In the genomic region with DNA sequence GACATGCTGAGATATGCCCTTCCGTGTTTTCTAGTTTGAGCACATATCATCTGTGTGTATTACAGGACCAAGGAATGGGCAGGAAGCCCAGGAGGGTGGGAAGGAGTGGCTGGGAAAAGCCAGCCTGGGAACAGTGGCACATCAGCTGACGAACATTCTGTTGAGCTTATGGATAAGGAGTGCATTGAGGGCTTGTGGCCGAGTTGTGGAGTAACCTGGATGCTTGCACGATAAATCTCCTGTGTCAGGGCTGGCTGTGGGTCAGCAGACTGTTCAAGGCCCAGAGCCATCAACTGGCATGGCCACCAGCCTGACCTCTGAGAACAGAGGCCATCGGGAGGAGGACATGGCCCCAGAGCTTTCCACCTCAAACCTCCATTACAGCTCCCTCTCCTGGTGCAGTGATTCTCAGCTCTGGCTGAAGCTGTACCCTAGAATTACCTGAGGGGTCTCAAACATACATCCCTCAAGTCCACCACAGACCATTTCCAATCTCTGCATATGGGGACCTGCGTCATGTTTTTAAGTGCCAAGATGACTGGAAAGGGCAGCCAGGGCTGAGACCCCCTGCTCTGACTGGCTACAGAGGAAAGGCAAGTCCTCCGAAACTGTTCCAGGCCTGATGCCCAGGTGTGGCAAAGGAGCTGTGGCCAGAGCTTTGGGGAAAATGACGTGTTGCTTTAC, we compare ENCODE assay signal across 13 cellular contexts. TPM values are rescaled to one million over a fixed set of nuclear protein-coding genes. Genes with fewer than 3 reads are reported as not detected.
DNase-seq lines count a peak whose midpoint lies in the region; ATAC-seq, FAIRE-seq and TF ChIP-seq lines count a peak whose summit lies in the region.
"Had no signal": no experiment of that assay in that cellular context is flagged by ENCODE, and none has a peak within 500 bp of the region (broad histone marks: within the 10 kb centered on the region; RNA-seq: fewer than 3 reads in every experiment).

No MANE protein-coding gene starts in this region.

- no peaks in the 10 kb centered on the region for H3K79me1 ChIP-seq in H1 (ENCODE audit: low read depth, low read length)

- H3K9ac ChIP-seq in H1 (replicated peaks in 1 of 4; ENCODE audit: extremely low read depth in 1 of 4, low read depth in 3 of 4, low read length in 3 of 4) = no peak overlapping the region

- H3K4me2 ChIP-seq in H1 (ENCODE audit: insufficient read depth in 1 of 2, low read depth in 2 of 2, low read length in 2 of 2) = no peak overlapping the region

- POLR2A ChIA-PET in H1 (lab: Charles Lee; ENCODE audit: partially characterized antibody) = interaction anchor here (1.6 to 1.8 kb wide), 2 partner anchors 8 to 11 kb away, joined by 4 to 5 read pairs; no protein-coding TSS in a partner anchor

- no peak overlapping the region for H2AFZ ChIP-seq in H1 (ENCODE audit: low read length)

- peak; percentile 11 to 34; a peak in 2 of 4 replicates for TF ChIP-seq RAD21 in H1 (IDR thresholded peaks at IDR 0.05 in 1 of 2, conservative IDR thresholded peaks at IDR 0.05 in 1 of 2; ENCODE audit: low read depth in 2 of 2, low read length in 2 of 2)

- H3K36me3 Mint-ChIP-seq in CD14-positive monocyte = peaks cover 0 to 1% of the 10 kb centered on the region in 2 donors
- H3K36me3 Mint-ChIP-seq: activated CD4-positive, alpha-beta memory T cell treated with anti-CD3 and anti-CD28 coated beads for 36 hours had no signal

- no peak for DNase-seq in H1 (ENCODE audit: low read depth in 1 of 2, low spot score in 2 of 2)
- peak in 1 of 2 donors; percentile 75 for DNase-seq in left lung
- DNase-seq in small intestine = peak; percentile 87
- DNase-seq in stimulated activated naive CD4-positive, alpha-beta T cell (lab: John Stamatoyannopoulos, UW) = no peak
- no peak for DNase-seq in NCI-H345 (lab: John Stamatoyannopoulos, UW)
- DNase-seq in CD14-positive monocyte (ENCODE audit: low spot score) = no peak
- DNase-seq in EL = no peak
- DNase-seq: activated CD4-positive, alpha-beta memory T cell treated with anti-CD3 and anti-CD28 coated beads for 36 hours; effector CD4-positive, alpha-beta T cell; NCI-H1417 treated with DMSO at 0.1 percent for 48 hours; NCI-H774 had no signal

- no peak overlapping the region for H3K4me3 ChIP-seq in H1 (ENCODE audit: extremely low read depth in 1 of 4, insufficient read depth in 2 of 4, low read depth in 3 of 4, low read length in 4 of 4)
- no peak overlapping the region for H3K4me3 ChIP-seq in left lung
- H3K4me3 ChIP-seq in small intestine (ENCODE audit: low read depth in 1 of 2, low read length in 2 of 2) = no peak overlapping the region

- TF ChIP-seq CTCF in LNCAP (IDR thresholded peaks at IDR 0.05) = 0 out of 2 replicates have a peak, but pooled peaks have one; percentile 10
- peak in 2 of 3 experiments; percentile 42 to 45; a peak in 2 of 4 replicates for TF ChIP-seq CTCF in H1 (IDR thresholded peaks at IDR 0.05; ENCODE audit: control extremely low read depth in 1 of 3, insufficient read depth in 1 of 3, low read depth in 1 of 3, low read length in 3 of 3)
- TF ChIP-seq CTCF in left lung (IDR thresholded peaks at IDR 0.05) = no peak
- no peak for TF ChIP-seq CTCF in CD14-positive monocyte (IDR thresholded peaks at IDR 0.05)

- no peak overlapping the region for H3K27ac ChIP-seq in H1 (ENCODE audit: low read depth, low read length)
- H3K27ac ChIP-seq in left lung = peak overlapping the region in 1 of 2 donors; percentile 37
- peak overlapping the region; percentile 60 to 84 for H3K27ac ChIP-seq in small intestine (ENCODE audit: low read depth in 1 of 2, low read length in 1 of 2)

- H3K14ac ChIP-seq in H1 (ENCODE audit: insufficient read length) = no peak overlapping the region

- no peak overlapping the region for H3K4me3 Mint-ChIP-seq in CD14-positive monocyte
- H3K4me3 Mint-ChIP-seq: activated CD4-positive, alpha-beta memory T cell treated with anti-CD3 and anti-CD28 coated beads for 36 hours had no signal

- peak; percentile 41 for ATAC-seq in left lung

- H4K5ac ChIP-seq in H1 (ENCODE audit: insufficient read length, low read depth, low read length) = no peak overlapping the region

- H2BK120ac ChIP-seq in H1 (replicated peaks; ENCODE audit: low read depth, low read length) = no peak overlapping the region

- no peak overlapping the region for H4K91ac ChIP-seq in H1 (replicated peaks; ENCODE audit: insufficient read length, low read length)

- H3K4me1 ChIP-seq in H1 (replicated peaks in 1 of 4; ENCODE audit: control insufficient read depth in 3 of 4, insufficient read depth in 4 of 4, low read length in 3 of 4) = peaks cover 0 to 5% (median 4%) of the 10 kb centered on the region in 4 experiments; a peak in 5 of 7 replicates
- H3K4me1 ChIP-seq in left lung = peaks cover 7 to 61% of the 10 kb centered on the region in 2 donors
- peaks cover 0 to 3% of the 10 kb centered on the region in 2 donors for H3K4me1 ChIP-seq in small intestine (ENCODE audit: control insufficient read depth in 2 of 2, insufficient read depth in 1 of 2, low read depth in 1 of 2, low read length in 1 of 2)

- intact Hi-C loops in left lung (cut with DNase I) (no loop called here), CD14-positive monocyte (cut with micrococcal nuclease) (no loop called here)

- H3K23ac ChIP-seq in H1 (ENCODE audit: insufficient read length) = no peak overlapping the region

- H4K20me1 ChIP-seq in H1 (replicated peaks in 1 of 2; ENCODE audit: control insufficient read depth in 1 of 2, insufficient read depth in 2 of 2, low read length in 2 of 2) = no peaks in the 10 kb centered on the region

- 0 out of 7 replicates have a peak, but pooled peaks cover 0 to 2% (median 0%) of the 10 kb centered on the region in 4 experiments for H3K27me3 ChIP-seq in H1 (replicated peaks in 1 of 4; ENCODE audit: control insufficient read depth in 3 of 4, extremely low read depth in 1 of 4, insufficient read depth in 3 of 4, low read length in 3 of 4)
- H3K27me3 ChIP-seq in left lung = no peaks in the 10 kb centered on the region
- no peaks in the 10 kb centered on the region for H3K27me3 ChIP-seq in small intestine (ENCODE audit: control insufficient read depth in 2 of 2, insufficient read depth in 2 of 2, low read length in 2 of 2)

- H2AK5ac ChIP-seq in H1 (ENCODE audit: low read depth, low read length) = no peak overlapping the region

- no peaks in the 10 kb centered on the region for H3K9me3 Mint-ChIP-seq in CD14-positive monocyte
- H3K9me3 Mint-ChIP-seq: activated CD4-positive, alpha-beta memory T cell treated with anti-CD3 and anti-CD28 coated beads for 36 hours had no signal

- CTCF ChIA-PET in H1 (lab: Charles Lee; ENCODE audit: partially characterized antibody) = interaction anchor here (0.6 to 9.0 kb wide), 16 partner anchors 10 to 820 kb away, joined by 3 to 134 read pairs (median 4); no protein-coding TSS in a partner anchor

- H2BK5ac ChIP-seq in H1 (ENCODE audit: low read depth, low read length) = no peak overlapping the region

- H3K79me2 ChIP-seq in H1 (ENCODE audit: control insufficient read depth in 1 of 2, insufficient read depth in 2 of 2, low read length in 2 of 2) = no peaks in the 10 kb centered on the region

- FAIRE-seq in H1 (lab: Jason Lieb, UNC) (no peak), small intestine (lab: Jason Lieb, UNC) (no peak)
- FAIRE-seq: GM12892 had no signal

- H3K4me1 Mint-ChIP-seq in CD14-positive monocyte = peaks cover 77% of the 10 kb centered on the region

- H2BK20ac ChIP-seq in H1 (ENCODE audit: low read length) = no peak overlapping the region

- no peak overlapping the region for H2BK15ac ChIP-seq in H1 (ENCODE audit: low read length)

- WGBS in H1 (ENCODE audit: extremely low coverage in 1 of 2, insufficient coverage in 1 of 2, insufficient read length in 1 of 2, insufficient replicate concordance in 2 of 2, low coverage in 1 of 2, low lambda C conversion rate in 2 of 2, missing lambda C conversion rate in 1 of 2), 2 experiments = 84% methylated on average over 8 of the region's 8 CpGs; no CpG with 5 or more reads in 1 of the 2 experiments
- 40 to 69% (median 53%) methylated on average over 8 of the region's 8 CpGs for WGBS in small intestine, 3 donors

- H2BK12ac ChIP-seq in H1 (ENCODE audit: low read depth, low read length) = no peak overlapping the region; the same call in 1 of the 2 replicates

- H3K9me3 ChIP-seq in H1 (ENCODE audit: insufficient read depth in 2 of 2, low read depth in 1 of 2, low read length in 1 of 2) (no peaks in the 10 kb centered on the region), left lung (no peaks in the 10 kb centered on the region), small intestine (ENCODE audit: control insufficient read depth, low read depth) (no peaks in the 10 kb centered on the region)

- no peak for TF ChIP-seq EP300 in H1 (IDR thresholded peaks at IDR 0.05; ENCODE audit: borderline replicate concordance in 1 of 2, low read depth in 2 of 2, low read length in 2 of 2)

- peaks cover 2 to 5% (median 2%) of the 10 kb centered on the region in 3 donors for H3K27me3 Mint-ChIP-seq in CD14-positive monocyte (ENCODE audit: low read depth in 3 of 3)
- H3K27me3 Mint-ChIP-seq: activated CD4-positive, alpha-beta memory T cell treated with anti-CD3 and anti-CD28 coated beads for 36 hours had no signal

- no peak overlapping the region for H4K8ac ChIP-seq in H1 (ENCODE audit: extremely low read depth, insufficient read depth, low read length)

- H3K36me3 ChIP-seq in H1 (ENCODE audit: control insufficient read depth in 2 of 4, insufficient read depth in 4 of 4, low read length in 3 of 4) = no peaks in the 10 kb centered on the region
- peaks cover 0 to 9% of the 10 kb centered on the region in 2 donors for H3K36me3 ChIP-seq in left lung
- no peaks in the 10 kb centered on the region for H3K36me3 ChIP-seq in small intestine (ENCODE audit: control insufficient read depth in 2 of 2, insufficient read depth in 2 of 2, low read length in 2 of 2)

- no peak overlapping the region for H3K56ac ChIP-seq in H1 (replicated peaks; ENCODE audit: insufficient read length, low read depth, low read length)

- H3K27ac Mint-ChIP-seq in CD14-positive monocyte = peak overlapping the region in 3 of 7 donors; percentile 19 to 54 (median 50)
- H3K27ac Mint-ChIP-seq: activated CD4-positive, alpha-beta memory T cell treated with anti-CD3 and anti-CD28 coated beads for 36 hours had no signal

- TF ChIP-seq POLR2A in H1 (IDR thresholded peaks at IDR 0.05; ENCODE audit: control extremely low read depth in 1 of 2, low read depth in 2 of 2, low read length in 2 of 2) = no peak

- H3K4ac ChIP-seq in H1 (replicated peaks; ENCODE audit: insufficient read length, low read depth, low read length) = no peak overlapping the region

- H3K18ac ChIP-seq in H1 (ENCODE audit: extremely low read depth, low read length) = no peak overlapping the region

- H3K23me2 ChIP-seq in H1 (ENCODE audit: low read depth, low read length) = no peaks in the 10 kb centered on the region; the same call in 1 of the 2 replicates

RNA-seq across cellular contexts. Expression of a gene that starts 4.8 kb away (rescaled TPM):
- 4.1 and 4.6 TPM in 2 replicates for total RNA-seq in H1 (2021; fragmentation: NEBNext Ultra II Directional; extraction: Animal tissue kit (Norgen Biotek cat#: 25700))
- polyA plus RNA-seq in H1 (2011; rRNA removed) (4.2 and 7.4 TPM in 2 replicates), small intestine (100 to 1,000 TPM in 2 of 3 donors, 10 to 100 TPM in 1; 57.6 to 266 (median 191) TPM), CD14-positive monocyte (1 to 10 TPM; 4.4 to 7.4 TPM)
- polyA plus RNA-seq in H1 (2011; cell fraction: cytosol; rRNA removed) = 5.9 TPM
- polyA plus RNA-seq in H1 (2011; cell fraction: nucleus; rRNA removed) = 20.0 TPM
- 2.4 to 5.7 TPM (median 4.2 TPM) in 4 replicates for polyA plus RNA-seq in H1 (2012, experiment 1 of 2)
- 3.4 TPM for polyA plus RNA-seq in H1 (2012, experiment 2 of 2)
- polyA plus RNA-seq in H1 (2013, experiment 1 of 2) = 1.4 TPM
- polyA plus RNA-seq in H1 (2013, experiment 2 of 2) = 1.5 TPM
- 7.7 and 8.0 TPM in 2 replicates for polyA minus RNA-seq in H1 (2011; rRNA and poly(A)+ RNA removed)
- 2.5 TPM for polyA minus RNA-seq in H1 (2011; cell fraction: cytosol; rRNA and poly(A)+ RNA removed)
- polyA minus RNA-seq in H1 (2011; cell fraction: nucleus; rRNA and poly(A)+ RNA removed) = 11.4 TPM
- 10 to 100 TPM; 29.0 to 36.9 TPM for total RNA-seq in left lung

RNA-seq across cellular contexts. Expression of a gene that starts 43.7 kb away (rescaled TPM):
- 15.7 and 19.2 TPM in 2 replicates for total RNA-seq in H1 (2021; fragmentation: NEBNext Ultra II Directional; extraction: Animal tissue kit (Norgen Biotek cat#: 25700))
- 15.3 and 25.7 TPM in 2 replicates for polyA plus RNA-seq in H1 (2011; rRNA removed)
- polyA plus RNA-seq in H1 (2011; cell fraction: cytosol; rRNA removed) = 16.8 TPM
- 40.8 TPM for polyA plus RNA-seq in H1 (2011; cell fraction: nucleus; rRNA removed)
- 10.7 to 22.5 TPM (median 19.3 TPM) in 4 replicates for polyA plus RNA-seq in H1 (2012, experiment 1 of 2)
- polyA plus RNA-seq in H1 (2012, experiment 2 of 2) = 24.9 TPM
- 16.6 TPM for polyA plus RNA-seq in H1 (2013, experiment 1 of 2)
- polyA plus RNA-seq in H1 (2013, experiment 2 of 2) = 15.4 TPM
- polyA minus RNA-seq in H1 (2011; rRNA and poly(A)+ RNA removed) = 15.5 and 19.6 TPM in 2 replicates
- polyA minus RNA-seq in H1 (2011; cell fraction: cytosol; rRNA and poly(A)+ RNA removed) = 9.8 TPM
- 18.4 TPM for polyA minus RNA-seq in H1 (2011; cell fraction: nucleus; rRNA and poly(A)+ RNA removed)
- total RNA-seq in left lung = 10 to 100 TPM; 33.3 to 47.5 TPM
- 10 to 100 TPM in 1 of 3 donors, 1 to 10 TPM in 2; 7.8 to 16.3 (median 8.8) TPM for polyA plus RNA-seq in small intestine
- 1 to 10 TPM; 4.1 to 6.0 TPM for polyA plus RNA-seq in CD14-positive monocyte

RNA-seq across cellular contexts. Expression of a gene that starts 53.2 kb away (rescaled TPM):
- 0.75 and 0.76 TPM in 2 replicates for total RNA-seq in H1 (2021; fragmentation: NEBNext Ultra II Directional; extraction: Animal tissue kit (Norgen Biotek cat#: 25700))
- polyA plus RNA-seq in H1 (2011; rRNA removed) (0.26 and 0.36 TPM in 2 replicates), small intestine (under 1 TPM; 0.19 to 0.89 (median 0.81) TPM), CD14-positive monocyte (under 1 TPM; 0.11 to 0.14 TPM)
- polyA plus RNA-seq in H1 (2011; cell fraction: cytosol; rRNA removed) = 0.31 TPM
- 3.0 TPM for polyA plus RNA-seq in H1 (2011; cell fraction: nucleus; rRNA removed)
- polyA plus RNA-seq in H1 (2012, experiment 1 of 2) = 0.43 to 0.87 TPM (median 0.62 TPM) in 4 replicates
- polyA plus RNA-seq in H1 (2012, experiment 2 of 2) = 0.29 TPM
- 1.4 TPM for polyA plus RNA-seq in H1 (2013, experiment 1 of 2)
- 0.17 TPM for polyA plus RNA-seq in H1 (2013, experiment 2 of 2)
- polyA minus RNA-seq in H1 (2011; rRNA and poly(A)+ RNA removed) = 0.63 and 1.4 TPM in 2 replicates
- polyA minus RNA-seq in H1 (2011; cell fraction: cytosol; rRNA and poly(A)+ RNA removed) = 0.29 TPM
- polyA minus RNA-seq in H1 (2011; cell fraction: nucleus; rRNA and poly(A)+ RNA removed) = 3.0 TPM
- 1 to 10 TPM; 2.9 to 5.3 TPM for total RNA-seq in left lung

Comparison
In these comparisons a context has a peak if more than half of its experiments do, and no peak if none do; other contexts are left out.
1. CTCF ChIP-seq: peak in LNCAP (single experiment) and H1 (2 of 3); none in left lung (0 of 2) and CD14-positive monocyte (single experiment).